ENCODE assay signal across 1 cellular context in the genomic region with DNA sequence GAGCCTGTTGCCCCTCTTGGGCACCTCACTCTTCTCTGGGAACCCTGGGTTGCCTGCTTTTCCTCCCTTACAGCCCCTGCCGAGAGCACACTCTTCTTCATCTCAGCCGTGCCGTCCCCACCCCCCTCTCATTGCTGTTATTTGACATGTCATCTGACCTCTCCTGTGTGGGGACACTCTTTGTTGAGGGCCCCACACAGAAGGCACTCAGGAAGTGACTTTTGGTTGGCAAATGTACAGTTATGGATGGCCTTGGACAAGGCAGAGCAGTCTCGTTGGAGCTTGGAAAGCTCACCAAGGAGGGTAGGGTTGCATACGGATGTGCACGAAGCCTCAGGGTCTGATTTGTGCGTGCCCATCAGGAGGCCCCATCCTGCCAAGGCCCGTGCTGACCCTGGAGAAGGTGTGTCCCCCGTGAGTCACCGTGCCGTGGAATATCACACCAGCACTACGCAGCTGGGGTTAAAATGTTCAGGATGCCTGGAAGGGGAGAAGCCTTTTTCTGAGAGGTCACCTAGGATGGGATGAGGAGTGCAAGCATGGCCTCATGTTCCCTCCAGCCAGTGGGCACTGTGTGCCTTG.
TF ChIP-seq lines count a peak whose summit lies in the region.

No MANE protein-coding gene starts in this region.

TF ChIP-seq in HepG2, 621 proteins besides CTCF, POLR2A, EP300 and RAD21 (continued from another document and continues in another):
- TF ChIP-seq, protein P1, sequence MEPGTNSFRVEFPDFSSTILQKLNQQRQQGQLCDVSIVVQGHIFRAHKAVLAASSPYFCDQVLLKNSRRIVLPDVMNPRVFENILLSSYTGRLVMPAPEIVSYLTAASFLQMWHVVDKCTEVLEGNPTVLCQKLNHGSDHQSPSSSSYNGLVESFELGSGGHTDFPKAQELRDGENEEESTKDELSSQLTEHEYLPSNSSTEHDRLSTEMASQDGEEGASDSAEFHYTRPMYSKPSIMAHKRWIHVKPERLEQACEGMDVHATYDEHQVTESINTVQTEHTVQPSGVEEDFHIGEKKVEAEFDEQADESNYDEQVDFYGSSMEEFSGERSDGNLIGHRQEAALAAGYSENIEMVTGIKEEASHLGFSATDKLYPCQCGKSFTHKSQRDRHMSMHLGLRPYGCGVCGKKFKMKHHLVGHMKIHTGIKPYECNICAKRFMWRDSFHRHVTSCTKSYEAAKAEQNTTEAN (CRISPR knock-in tag; conservative IDR thresholded peaks at IDR 0.05) = no peak
- TF ChIP-seq SCMH1 (CRISPR knock-in tag; IDR thresholded peaks at IDR 0.05; ENCODE audit: borderline replicate concordance) = no peak
- no peak for TF ChIP-seq MAFK (conservative IDR thresholded peaks at IDR 0.05 in 1 of 2, IDR thresholded peaks at IDR 0.05 in 1 of 2; ENCODE audit: low read length in 2 of 2)
- TF ChIP-seq RBM22 (optimal IDR thresholded peaks at IDR 0.05; ENCODE audit: low read length) = no peak
- no peak for TF ChIP-seq ZSCAN21 (CRISPR knock-in tag; IDR thresholded peaks at IDR 0.05; ENCODE audit: borderline replicate concordance)
- TF ChIP-seq MED13 (CRISPR knock-in tag; IDR thresholded peaks at IDR 0.05) = no peak
- TF ChIP-seq ZNF138 (CRISPR knock-in tag; IDR thresholded peaks at IDR 0.05; ENCODE audit: low read depth) = no peak
- TF ChIP-seq, protein P2, sequence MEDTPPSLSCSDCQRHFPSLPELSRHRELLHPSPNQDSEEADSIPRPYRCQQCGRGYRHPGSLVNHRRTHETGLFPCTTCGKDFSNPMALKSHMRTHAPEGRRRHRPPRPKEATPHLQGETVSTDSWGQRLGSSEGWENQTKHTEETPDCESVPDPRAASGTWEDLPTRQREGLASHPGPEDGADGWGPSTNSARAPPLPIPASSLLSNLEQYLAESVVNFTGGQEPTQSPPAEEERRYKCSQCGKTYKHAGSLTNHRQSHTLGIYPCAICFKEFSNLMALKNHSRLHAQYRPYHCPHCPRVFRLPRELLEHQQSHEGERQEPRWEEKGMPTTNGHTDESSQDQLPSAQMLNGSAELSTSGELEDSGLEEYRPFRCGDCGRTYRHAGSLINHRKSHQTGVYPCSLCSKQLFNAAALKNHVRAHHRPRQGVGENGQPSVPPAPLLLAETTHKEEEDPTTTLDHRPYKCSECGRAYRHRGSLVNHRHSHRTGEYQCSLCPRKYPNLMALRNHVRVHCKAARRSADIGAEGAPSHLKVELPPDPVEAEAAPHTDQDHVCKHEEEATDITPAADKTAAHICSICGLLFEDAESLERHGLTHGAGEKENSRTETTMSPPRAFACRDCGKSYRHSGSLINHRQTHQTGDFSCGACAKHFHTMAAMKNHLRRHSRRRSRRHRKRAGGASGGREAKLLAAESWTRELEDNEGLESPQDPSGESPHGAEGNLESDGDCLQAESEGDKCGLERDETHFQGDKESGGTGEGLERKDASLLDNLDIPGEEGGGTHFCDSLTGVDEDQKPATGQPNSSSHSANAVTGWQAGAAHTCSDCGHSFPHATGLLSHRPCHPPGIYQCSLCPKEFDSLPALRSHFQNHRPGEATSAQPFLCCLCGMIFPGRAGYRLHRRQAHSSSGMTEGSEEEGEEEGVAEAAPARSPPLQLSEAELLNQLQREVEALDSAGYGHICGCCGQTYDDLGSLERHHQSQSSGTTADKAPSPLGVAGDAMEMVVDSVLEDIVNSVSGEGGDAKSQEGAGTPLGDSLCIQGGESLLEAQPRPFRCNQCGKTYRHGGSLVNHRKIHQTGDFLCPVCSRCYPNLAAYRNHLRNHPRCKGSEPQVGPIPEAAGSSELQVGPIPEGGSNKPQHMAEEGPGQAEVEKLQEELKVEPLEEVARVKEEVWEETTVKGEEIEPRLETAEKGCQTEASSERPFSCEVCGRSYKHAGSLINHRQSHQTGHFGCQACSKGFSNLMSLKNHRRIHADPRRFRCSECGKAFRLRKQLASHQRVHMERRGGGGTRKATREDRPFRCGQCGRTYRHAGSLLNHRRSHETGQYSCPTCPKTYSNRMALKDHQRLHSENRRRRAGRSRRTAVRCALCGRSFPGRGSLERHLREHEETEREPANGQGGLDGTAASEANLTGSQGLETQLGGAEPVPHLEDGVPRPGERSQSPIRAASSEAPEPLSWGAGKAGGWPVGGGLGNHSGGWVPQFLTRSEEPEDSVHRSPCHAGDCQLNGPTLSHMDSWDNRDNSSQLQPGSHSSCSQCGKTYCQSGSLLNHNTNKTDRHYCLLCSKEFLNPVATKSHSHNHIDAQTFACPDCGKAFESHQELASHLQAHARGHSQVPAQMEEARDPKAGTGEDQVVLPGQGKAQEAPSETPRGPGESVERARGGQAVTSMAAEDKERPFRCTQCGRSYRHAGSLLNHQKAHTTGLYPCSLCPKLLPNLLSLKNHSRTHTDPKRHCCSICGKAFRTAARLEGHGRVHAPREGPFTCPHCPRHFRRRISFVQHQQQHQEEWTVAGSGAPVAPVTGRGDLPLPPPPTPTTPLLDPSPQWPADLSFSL (CRISPR knock-in tag; IDR thresholded peaks at IDR 0.05) = no peak
- no peak for TF ChIP-seq RFX1 (IDR thresholded peaks at IDR 0.05)
- peak; percentile 58; the same call in 1 of the 2 replicates for TF ChIP-seq FOSL2 (CRISPR knock-in tag; IDR thresholded peaks at IDR 0.05)
- no peak for TF ChIP-seq MTF2 (CRISPR knock-in tag; IDR thresholded peaks at IDR 0.05; ENCODE audit: borderline replicate concordance)
- TF ChIP-seq HDAC6 (IDR thresholded peaks at IDR 0.05; ENCODE audit: low read depth, low read length) = no peak
- TF ChIP-seq TP53 (CRISPR knock-in tag; conservative IDR thresholded peaks at IDR 0.05) = no peak
- TF ChIP-seq, protein P3, sequence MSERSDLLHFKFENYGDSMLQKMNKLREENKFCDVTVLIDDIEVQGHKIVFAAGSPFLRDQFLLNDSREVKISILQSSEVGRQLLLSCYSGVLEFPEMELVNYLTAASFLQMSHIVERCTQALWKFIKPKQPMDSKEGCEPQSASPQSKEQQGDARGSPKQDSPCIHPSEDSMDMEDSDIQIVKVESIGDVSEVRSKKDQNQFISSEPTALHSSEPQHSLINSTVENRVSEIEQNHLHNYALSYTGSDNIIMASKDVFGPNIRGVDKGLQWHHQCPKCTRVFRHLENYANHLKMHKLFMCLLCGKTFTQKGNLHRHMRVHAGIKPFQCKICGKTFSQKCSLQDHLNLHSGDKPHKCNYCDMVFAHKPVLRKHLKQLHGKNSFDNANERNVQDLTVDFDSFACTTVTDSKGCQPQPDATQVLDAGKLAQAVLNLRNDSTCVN (CRISPR knock-in tag; IDR thresholded peaks at IDR 0.05; ENCODE audit: borderline replicate concordance) = no peak
- TF ChIP-seq, protein P4, sequence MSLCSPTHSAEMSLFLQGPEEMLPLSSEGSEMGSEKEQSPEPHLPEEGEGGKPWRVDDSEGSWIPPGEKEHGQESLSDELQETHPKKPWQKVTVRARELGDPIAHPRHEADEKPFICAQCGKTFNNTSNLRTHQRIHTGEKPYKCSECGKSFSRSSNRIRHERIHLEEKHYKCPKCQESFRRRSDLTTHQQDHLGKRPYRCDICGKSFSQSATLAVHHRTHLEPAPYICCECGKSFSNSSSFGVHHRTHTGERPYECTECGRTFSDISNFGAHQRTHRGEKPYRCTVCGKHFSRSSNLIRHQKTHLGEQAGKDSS (CRISPR knock-in tag; IDR thresholded peaks at IDR 0.05; ENCODE audit: borderline replicate concordance, low read depth) = no peak
- no peak for TF ChIP-seq GZF1 (CRISPR knock-in tag; IDR thresholded peaks at IDR 0.05)
- no peak for TF ChIP-seq ZNF629 (CRISPR knock-in tag; conservative IDR thresholded peaks at IDR 0.05)
- TF ChIP-seq WIZ (CRISPR knock-in tag; IDR thresholded peaks at IDR 0.05) = peak; percentile 59; the same call in 1 of the 2 replicates
- TF ChIP-seq ZNF564 (CRISPR knock-in tag; IDR thresholded peaks at IDR 0.05) = no peak
- no peak for TF ChIP-seq NR3C1 (CRISPR knock-in tag; IDR thresholded peaks at IDR 0.05)
- no peak for TF ChIP-seq ZNF746 (CRISPR knock-in tag; IDR thresholded peaks at IDR 0.05)
- peak; percentile 66; the same call in 1 of the 2 replicates for TF ChIP-seq SAP130 (CRISPR knock-in tag; IDR thresholded peaks at IDR 0.05; ENCODE audit: low read depth)
- TF ChIP-seq, protein P5, sequence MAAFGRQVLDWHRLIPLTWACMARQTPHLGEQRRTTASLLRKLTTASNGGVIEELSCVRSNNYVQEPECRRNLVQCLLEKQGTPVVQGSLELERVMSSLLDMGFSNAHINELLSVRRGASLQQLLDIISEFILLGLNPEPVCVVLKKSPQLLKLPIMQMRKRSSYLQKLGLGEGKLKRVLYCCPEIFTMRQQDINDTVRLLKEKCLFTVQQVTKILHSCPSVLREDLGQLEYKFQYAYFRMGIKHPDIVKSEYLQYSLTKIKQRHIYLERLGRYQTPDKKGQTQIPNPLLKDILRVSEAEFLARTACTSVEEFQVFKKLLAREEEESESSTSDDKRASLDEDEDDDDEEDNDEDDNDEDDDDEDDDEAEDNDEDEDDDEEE (CRISPR knock-in tag; IDR thresholded peaks at IDR 0.05) = no peak
- TF ChIP-seq MTF1 (CRISPR knock-in tag; IDR thresholded peaks at IDR 0.05) = no peak
- TF ChIP-seq ZFP1 (CRISPR knock-in tag; IDR thresholded peaks at IDR 0.05) = no peak
- no peak for TF ChIP-seq GABPA (IDR thresholded peaks at IDR 0.05; ENCODE audit: low read depth, low read length)
- no peak for TF ChIP-seq GABPA (CRISPR knock-in tag; IDR thresholded peaks at IDR 0.05; ENCODE audit: low read depth)
- TF ChIP-seq KAT2B (IDR thresholded peaks at IDR 0.05; ENCODE audit: borderline replicate concordance, low read depth, low read length) = no peak
- no peak for TF ChIP-seq BRD4 (CRISPR knock-in tag; IDR thresholded peaks at IDR 0.05)
- TF ChIP-seq ZNF546 (CRISPR knock-in tag; conservative IDR thresholded peaks at IDR 0.05) = no peak
- no peak for TF ChIP-seq PLRG1 (conservative IDR thresholded peaks at IDR 0.05)
- no peak for TF ChIP-seq ZNF557 (CRISPR knock-in tag; IDR thresholded peaks at IDR 0.05)
- TF ChIP-seq ZNF720 (CRISPR knock-in tag; IDR thresholded peaks at IDR 0.05) = no peak
- TF ChIP-seq ZNF749 (CRISPR knock-in tag; IDR thresholded peaks at IDR 0.05; ENCODE audit: borderline replicate concordance) = no peak
- no peak for TF ChIP-seq PITX1 (CRISPR knock-in tag; IDR thresholded peaks at IDR 0.05)
- no peak for TF ChIP-seq ZNF616 (CRISPR knock-in tag; IDR thresholded peaks at IDR 0.05; ENCODE audit: low read depth)
- TF ChIP-seq ZIK1 (CRISPR knock-in tag; IDR thresholded peaks at IDR 0.05; ENCODE audit: borderline replicate concordance, low read depth) = no peak
- TF ChIP-seq PAX8 (CRISPR knock-in tag; IDR thresholded peaks at IDR 0.05; ENCODE audit: borderline replicate concordance) = no peak
- TF ChIP-seq ZNF282 (IDR thresholded peaks at IDR 0.05; ENCODE audit: partially characterized antibody) = no peak
- TF ChIP-seq, protein P6, sequence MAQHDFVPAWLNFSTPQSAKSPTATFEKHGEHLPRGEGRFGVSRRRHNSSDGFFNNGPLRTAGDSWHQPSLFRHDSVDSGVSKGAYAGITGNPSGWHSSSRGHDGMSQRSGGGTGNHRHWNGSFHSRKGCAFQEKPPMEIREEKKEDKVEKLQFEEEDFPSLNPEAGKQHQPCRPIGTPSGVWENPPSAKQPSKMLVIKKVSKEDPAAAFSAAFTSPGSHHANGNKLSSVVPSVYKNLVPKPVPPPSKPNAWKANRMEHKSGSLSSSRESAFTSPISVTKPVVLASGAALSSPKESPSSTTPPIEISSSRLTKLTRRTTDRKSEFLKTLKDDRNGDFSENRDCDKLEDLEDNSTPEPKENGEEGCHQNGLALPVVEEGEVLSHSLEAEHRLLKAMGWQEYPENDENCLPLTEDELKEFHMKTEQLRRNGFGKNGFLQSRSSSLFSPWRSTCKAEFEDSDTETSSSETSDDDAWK (CRISPR knock-in tag; IDR thresholded peaks at IDR 0.05) = no peak
- TF ChIP-seq, protein P7, sequence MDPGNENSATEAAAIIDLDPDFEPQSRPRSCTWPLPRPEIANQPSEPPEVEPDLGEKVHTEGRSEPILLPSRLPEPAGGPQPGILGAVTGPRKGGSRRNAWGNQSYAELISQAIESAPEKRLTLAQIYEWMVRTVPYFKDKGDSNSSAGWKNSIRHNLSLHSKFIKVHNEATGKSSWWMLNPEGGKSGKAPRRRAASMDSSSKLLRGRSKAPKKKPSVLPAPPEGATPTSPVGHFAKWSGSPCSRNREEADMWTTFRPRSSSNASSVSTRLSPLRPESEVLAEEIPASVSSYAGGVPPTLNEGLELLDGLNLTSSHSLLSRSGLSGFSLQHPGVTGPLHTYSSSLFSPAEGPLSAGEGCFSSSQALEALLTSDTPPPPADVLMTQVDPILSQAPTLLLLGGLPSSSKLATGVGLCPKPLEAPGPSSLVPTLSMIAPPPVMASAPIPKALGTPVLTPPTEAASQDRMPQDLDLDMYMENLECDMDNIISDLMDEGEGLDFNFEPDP (CRISPR knock-in tag; conservative IDR thresholded peaks at IDR 0.05) = no peak
- no peak for TF ChIP-seq RFX3 (CRISPR knock-in tag; IDR thresholded peaks at IDR 0.05)
- TF ChIP-seq ZNF788 (CRISPR knock-in tag; IDR thresholded peaks at IDR 0.05; ENCODE audit: borderline replicate concordance) = no peak
- TF ChIP-seq CHD2 (IDR thresholded peaks at IDR 0.05; ENCODE audit: low read depth, low read length) = no peak
- TF ChIP-seq, protein P8, sequence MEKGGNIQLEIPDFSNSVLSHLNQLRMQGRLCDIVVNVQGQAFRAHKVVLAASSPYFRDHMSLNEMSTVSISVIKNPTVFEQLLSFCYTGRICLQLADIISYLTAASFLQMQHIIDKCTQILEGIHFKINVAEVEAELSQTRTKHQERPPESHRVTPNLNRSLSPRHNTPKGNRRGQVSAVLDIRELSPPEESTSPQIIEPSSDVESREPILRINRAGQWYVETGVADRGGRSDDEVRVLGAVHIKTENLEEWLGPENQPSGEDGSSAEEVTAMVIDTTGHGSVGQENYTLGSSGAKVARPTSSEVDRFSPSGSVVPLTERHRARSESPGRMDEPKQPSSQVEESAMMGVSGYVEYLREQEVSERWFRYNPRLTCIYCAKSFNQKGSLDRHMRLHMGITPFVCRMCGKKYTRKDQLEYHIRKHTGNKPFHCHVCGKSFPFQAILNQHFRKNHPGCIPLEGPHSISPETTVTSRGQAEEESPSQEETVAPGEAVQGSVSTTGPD (CRISPR knock-in tag; IDR thresholded peaks at IDR 0.05) = no peak
- TF ChIP-seq, protein P9, sequence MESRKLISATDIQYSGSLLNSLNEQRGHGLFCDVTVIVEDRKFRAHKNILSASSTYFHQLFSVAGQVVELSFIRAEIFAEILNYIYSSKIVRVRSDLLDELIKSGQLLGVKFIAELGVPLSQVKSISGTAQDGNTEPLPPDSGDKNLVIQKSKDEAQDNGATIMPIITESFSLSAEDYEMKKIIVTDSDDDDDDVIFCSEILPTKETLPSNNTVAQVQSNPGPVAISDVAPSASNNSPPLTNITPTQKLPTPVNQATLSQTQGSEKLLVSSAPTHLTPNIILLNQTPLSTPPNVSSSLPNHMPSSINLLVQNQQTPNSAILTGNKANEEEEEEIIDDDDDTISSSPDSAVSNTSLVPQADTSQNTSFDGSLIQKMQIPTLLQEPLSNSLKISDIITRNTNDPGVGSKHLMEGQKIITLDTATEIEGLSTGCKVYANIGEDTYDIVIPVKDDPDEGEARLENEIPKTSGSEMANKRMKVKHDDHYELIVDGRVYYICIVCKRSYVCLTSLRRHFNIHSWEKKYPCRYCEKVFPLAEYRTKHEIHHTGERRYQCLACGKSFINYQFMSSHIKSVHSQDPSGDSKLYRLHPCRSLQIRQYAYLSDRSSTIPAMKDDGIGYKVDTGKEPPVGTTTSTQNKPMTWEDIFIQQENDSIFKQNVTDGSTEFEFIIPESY (CRISPR knock-in tag; IDR thresholded peaks at IDR 0.05) = no peak
- TF ChIP-seq, protein P10, sequence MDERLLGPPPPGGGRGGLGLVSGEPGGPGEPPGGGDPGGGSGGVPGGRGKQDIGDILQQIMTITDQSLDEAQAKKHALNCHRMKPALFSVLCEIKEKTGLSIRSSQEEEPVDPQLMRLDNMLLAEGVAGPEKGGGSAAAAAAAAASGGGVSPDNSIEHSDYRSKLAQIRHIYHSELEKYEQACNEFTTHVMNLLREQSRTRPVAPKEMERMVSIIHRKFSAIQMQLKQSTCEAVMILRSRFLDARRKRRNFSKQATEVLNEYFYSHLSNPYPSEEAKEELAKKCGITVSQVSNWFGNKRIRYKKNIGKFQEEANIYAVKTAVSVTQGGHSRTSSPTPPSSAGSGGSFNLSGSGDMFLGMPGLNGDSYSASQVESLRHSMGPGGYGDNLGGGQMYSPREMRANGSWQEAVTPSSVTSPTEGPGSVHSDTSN (CRISPR knock-in tag; IDR thresholded peaks at IDR 0.05) = no peak
